2 cellular contexts compared by ENCODE assay signal in genomic region chr1:87636198-87636892, GRCh38.
TF ChIP-seq lines count a peak whose summit lies in the region.

No MANE protein-coding gene starts in this region.

TF ChIP-seq in HEK293, 187 proteins besides CTCF, POLR2A, EP300 and RAD21 (continued from another document):
- TF ChIP-seq, protein P1, sequence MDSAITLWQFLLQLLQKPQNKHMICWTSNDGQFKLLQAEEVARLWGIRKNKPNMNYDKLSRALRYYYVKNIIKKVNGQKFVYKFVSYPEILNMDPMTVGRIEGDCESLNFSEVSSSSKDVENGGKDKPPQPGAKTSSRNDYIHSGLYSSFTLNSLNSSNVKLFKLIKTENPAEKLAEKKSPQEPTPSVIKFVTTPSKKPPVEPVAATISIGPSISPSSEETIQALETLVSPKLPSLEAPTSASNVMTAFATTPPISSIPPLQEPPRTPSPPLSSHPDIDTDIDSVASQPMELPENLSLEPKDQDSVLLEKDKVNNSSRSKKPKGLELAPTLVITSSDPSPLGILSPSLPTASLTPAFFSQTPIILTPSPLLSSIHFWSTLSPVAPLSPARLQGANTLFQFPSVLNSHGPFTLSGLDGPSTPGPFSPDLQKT (IDR thresholded peaks at IDR 0.05; ENCODE audit: borderline replicate concordance, low read depth, low read length): no peak
- TF ChIP-seq ZSCAN23 (tag by site-specific recombination; IDR thresholded peaks at IDR 0.05) (no peak), ZNF23 (tag by site-specific recombination; IDR thresholded peaks at IDR 0.05; ENCODE audit: borderline replicate concordance) (no peak), ZNF202 (tag by site-specific recombination; IDR thresholded peaks at IDR 0.05; ENCODE audit: borderline replicate concordance) (no peak), ZNF626 (tag by site-specific recombination; IDR thresholded peaks at IDR 0.05) (0 out of 2 replicates have a peak, but pooled peaks have one; percentile 61), TCF7L2 (IDR thresholded peaks at IDR 0.05; ENCODE audit: borderline replicate concordance, low read depth, low read length) (no peak), ZNF76 (tag by site-specific recombination; IDR thresholded peaks at IDR 0.05; ENCODE audit: borderline replicate concordance, low read depth) (no peak), HOXD13 (CRISPR knock-in tag; IDR thresholded peaks at IDR 0.05; ENCODE audit: borderline replicate concordance) (no peak), SETDB1 (IDR thresholded peaks at IDR 0.05; ENCODE audit: insufficient read length, low read length) (peak; percentile 71), HOXA7 (CRISPR knock-in tag; IDR thresholded peaks at IDR 0.05; ENCODE audit: borderline replicate concordance) (no peak), ZNF777 (tag by site-specific recombination; IDR thresholded peaks at IDR 0.05; ENCODE audit: borderline replicate concordance) (no peak), ZNF26 (tag by site-specific recombination; IDR thresholded peaks at IDR 0.05) (no peak), ZNF350 (tag by site-specific recombination; IDR thresholded peaks at IDR 0.05) (no peak), ZNF292 (tag by site-specific recombination; IDR thresholded peaks at IDR 0.05; ENCODE audit: borderline replicate concordance, low read depth) (no peak)

TF ChIP-seq in WTC11, 78 proteins besides CTCF, POLR2A, EP300 and RAD21 (continued from another document):
- TF ChIP-seq ZNF232 (CRISPR knock-in tag; IDR thresholded peaks at IDR 0.05) (no peak), ESRRA (CRISPR knock-in tag; IDR thresholded peaks at IDR 0.05; ENCODE audit: borderline replicate concordance) (0 out of 2 replicates have a peak, but pooled peaks have one; percentile 46), SMAD3 (CRISPR knock-in tag; IDR thresholded peaks at IDR 0.05; ENCODE audit: borderline replicate concordance) (no peak), ZNF396 (CRISPR knock-in tag; IDR thresholded peaks at IDR 0.05; ENCODE audit: borderline replicate concordance) (no peak)
- TF ChIP-seq, protein P2, sequence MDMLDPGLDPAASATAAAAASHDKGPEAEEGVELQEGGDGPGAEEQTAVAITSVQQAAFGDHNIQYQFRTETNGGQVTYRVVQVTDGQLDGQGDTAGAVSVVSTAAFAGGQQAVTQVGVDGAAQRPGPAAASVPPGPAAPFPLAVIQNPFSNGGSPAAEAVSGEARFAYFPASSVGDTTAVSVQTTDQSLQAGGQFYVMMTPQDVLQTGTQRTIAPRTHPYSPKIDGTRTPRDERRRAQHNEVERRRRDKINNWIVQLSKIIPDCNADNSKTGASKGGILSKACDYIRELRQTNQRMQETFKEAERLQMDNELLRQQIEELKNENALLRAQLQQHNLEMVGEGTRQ (CRISPR knock-in tag; IDR thresholded peaks at IDR 0.05): no peak
